1 cellular context compared by ENCODE assay signal in genomic region chr4:147733614-147734344, GRCh38.
TF ChIP-seq lines count a peak whose summit lies in the region.

No MANE protein-coding gene starts in this region.

TF ChIP-seq in GM23338, 12 proteins besides CTCF, POLR2A, EP300 and RAD21 (continued from another document):
- TF ChIP-seq ZNF462 (CRISPR knock-in tag; IDR thresholded peaks at IDR 0.05) (no peak), EZH2 (IDR thresholded peaks at IDR 0.05; ENCODE audit: low read depth, unreplicated experiment) (no peak), ETS1 (IDR thresholded peaks at IDR 0.05) (no peak), CREB1 (CRISPR knock-in tag; IDR thresholded peaks at IDR 0.05; ENCODE audit: low read depth) (no peak), EZH2phosphoT487 (IDR thresholded peaks at IDR 0.05; ENCODE audit: unreplicated experiment) (no peak), NANOG (IDR thresholded peaks at IDR 0.05; ENCODE audit: borderline replicate concordance) (no peak), STAT1 (IDR thresholded peaks at IDR 0.05; ENCODE audit: unreplicated experiment) (no peak), ZNF331 (CRISPR knock-in tag; IDR thresholded peaks at IDR 0.05; ENCODE audit: low read depth) (no peak), JUNB (IDR thresholded peaks at IDR 0.05; ENCODE audit: unreplicated experiment) (no peak)
